16 cellular contexts compared by ENCODE assay signal in the genomic region with DNA sequence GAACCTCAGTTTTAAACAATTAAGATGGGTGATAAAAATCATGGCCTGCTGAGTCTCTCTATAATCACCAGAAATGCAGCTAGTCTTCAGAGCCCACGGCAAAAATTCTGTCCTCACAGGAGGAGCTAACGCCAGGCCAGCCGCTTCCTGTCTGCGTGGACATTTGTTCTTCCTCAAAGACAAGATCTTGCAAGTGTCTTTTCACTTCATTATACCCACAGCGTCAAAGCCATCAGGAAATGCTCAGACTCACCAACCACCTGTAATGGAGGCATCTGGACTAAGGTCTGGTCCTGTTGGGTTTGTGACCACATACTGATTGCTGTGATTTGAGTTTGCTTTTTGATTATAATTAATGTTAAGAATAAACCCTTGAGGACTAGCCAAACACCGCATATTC.
DNase-seq lines count a peak whose midpoint lies in the region; ATAC-seq and TF ChIP-seq lines count a peak whose summit lies in the region.
"Had no signal": no experiment of that assay in that cellular context is flagged by ENCODE, and none has a peak within 500 bp of the region (broad histone marks: within the 10 kb centered on the region; RNA-seq: fewer than 3 reads in every experiment).

No MANE protein-coding gene starts in this region.

- 0 out of 2 replicates have a peak, but pooled peaks cover 3% of the 10 kb centered on the region for H3K9me2 ChIP-seq in SK-N-SH

- H2BK120ac ChIP-seq in mesendoderm (ENCODE audit: low read depth, low read length) = no peak overlapping the region

- H3K27ac ChIP-seq in heart right ventricle (no peak overlapping the region), SK-N-SH (ENCODE audit: low read depth in 2 of 2, low read length in 1 of 2) (peak overlapping the region in 1 of 2 experiments; percentile 2; a peak in 1 of 4 replicates), mesendoderm (ENCODE audit: low read depth, low read length) (no peak overlapping the region)
- H3K27ac ChIP-seq: BLaER1 treated with 17β-estradiol and CSF1 and Interleukin-3, amounts not matched to agents 10 nM and 100 nM; HL-60 had no signal

- TF ChIP-seq CTCF in heart right ventricle (IDR thresholded peaks at IDR 0.05) = no peak
- no peak for TF ChIP-seq CTCF in SK-N-SH (IDR thresholded peaks at IDR 0.05)

- H3K79me1 ChIP-seq in mesendoderm (ENCODE audit: low read length) = no peaks in the 10 kb centered on the region

- H3K4ac ChIP-seq in mesendoderm (ENCODE audit: low read depth, low read length) = no peak overlapping the region

- intact Hi-C loops in Right ventricle myocardium superior (cut with DNase I) (no loop called here), heart right ventricle (cut with DNase I) (no loop called here)

- H3K9ac ChIP-seq in SK-N-SH (no peak overlapping the region), mesendoderm (ENCODE audit: low read length) (no peak overlapping the region)
- H3K9ac ChIP-seq: BLaER1 treated with 17β-estradiol and CSF1 and Interleukin-3, amounts not matched to agents 10 nM and 100 nM had no signal

- H2BK15ac ChIP-seq in mesendoderm (replicated peaks; ENCODE audit: low read depth) = no peak overlapping the region

- POLR2A ChIA-PET in SK-N-SH (lab: Yijun Ruan, JAX) = interaction anchor here (0.6 kb wide), 1 partner anchor 946 kb away, joined by 3 read pairs; no protein-coding TSS in a partner anchor

- CTCF ChIA-PET in SK-N-SH (lab: Yijun Ruan, JAX) = no interaction called here

- 51 to 55% methylated on average over 6 of the region's 6 CpGs for WGBS in heart right ventricle, 2 donors
- 18% methylated on average over 6 of the region's 6 CpGs for WGBS in SK-N-SH (ENCODE audit: low lambda C conversion rate)
- no CpG with 5 or more reads among the region's 6 CpGs for WGBS in mesendoderm (ENCODE audit: extremely low coverage, insufficient coverage, low lambda C conversion rate)

- H4K5ac ChIP-seq in mesendoderm (ENCODE audit: low read length) = no peak overlapping the region

- H4K8ac ChIP-seq in mesendoderm (ENCODE audit: low read depth, low read length) = no peak overlapping the region

- peaks cover 0 to 30% (median 0%) of the 10 kb centered on the region in 11 donors for H3K9me3 ChIP-seq in heart right ventricle
- no peaks in the 10 kb centered on the region for H3K9me3 ChIP-seq in SK-N-SH

- no peak overlapping the region for H2AFZ ChIP-seq in SK-N-SH (ENCODE audit: low read depth)

- H3K79me2 ChIP-seq in SK-N-SH (ENCODE audit: insufficient read depth) = no peaks in the 10 kb centered on the region
- H3K79me2 ChIP-seq in mesendoderm (ENCODE audit: control insufficient read depth, insufficient read depth, low read length) = no peaks in the 10 kb centered on the region

- no peak overlapping the region for H2BK5ac ChIP-seq in mesendoderm (ENCODE audit: low read length)

- H3K23ac ChIP-seq in mesendoderm (ENCODE audit: low read length) = no peak overlapping the region

- TF ChIP-seq EP300 in SK-N-SH (IDR thresholded peaks at IDR 0.05; ENCODE audit: borderline replicate concordance in 1 of 2, low read depth in 1 of 2, low read length in 1 of 2) = peak in 1 of 2 experiments; percentile 93; a peak in 2 of 4 replicates

- H3K18ac ChIP-seq in mesendoderm (ENCODE audit: low read length) = no peak overlapping the region

- TF ChIP-seq RAD21 in SK-N-SH (IDR thresholded peaks at IDR 0.05; ENCODE audit: low read length) = peak; percentile 20; the same call in 1 of the 2 replicates

- H3K4me2 ChIP-seq in SK-N-SH (no peak overlapping the region), mesendoderm (ENCODE audit: low read length) (no peak overlapping the region)
- H3K4me2 ChIP-seq: BLaER1 treated with 17β-estradiol and CSF1 and Interleukin-3, amounts not matched to agents 10 nM and 100 nM had no signal

- peaks cover 0 to 4% (median 0%) of the 10 kb centered on the region in 9 donors for H3K4me1 ChIP-seq in heart right ventricle
- H3K4me1 ChIP-seq in SK-N-SH (ENCODE audit: control insufficient read depth in 1 of 2, insufficient read depth in 2 of 2, low read depth in 1 of 2, low read length in 1 of 2) = peaks cover 0 to 6% of the 10 kb centered on the region in 2 experiments; a peak in 2 of 4 replicates
- no peaks in the 10 kb centered on the region for H3K4me1 ChIP-seq in mesendoderm (ENCODE audit: control insufficient read depth, low read depth, low read length)

- no peaks in the 10 kb centered on the region for H4K20me1 ChIP-seq in SK-N-SH (ENCODE audit: insufficient read depth)
- H4K20me1 ChIP-seq: BLaER1 treated with 17β-estradiol and CSF1 and Interleukin-3, amounts not matched to agents 10 nM and 100 nM had no signal

- DNase-seq in Right ventricle myocardium superior = peak; percentile 34
- no peak for DNase-seq in heart right ventricle
- DNase-seq in SK-N-SH = peak; percentile 37
- DNase-seq in mesendoderm = peak; percentile 23
- DNase-seq in NOMO-1 treated with DMSO at 0.1 percent for 48 hours (lab: John Stamatoyannopoulos, UW; ENCODE audit: unreplicated experiment) = no peak
- DNase-seq: 8988T; AML-193; Calu3; CD4-positive, CD25-positive, alpha-beta regulatory T cell; DMS79 treated with DMSO at 0.1 percent for 48 hours; EL had no signal

- no peak overlapping the region for H3K4me3 ChIP-seq in heart right ventricle
- no peak overlapping the region for H3K4me3 ChIP-seq in SK-N-SH (ENCODE audit: low read depth in 2 of 2, low read length in 1 of 2)
- no peak overlapping the region for H3K4me3 ChIP-seq in mesendoderm (ENCODE audit: low read length)
- H3K4me3 ChIP-seq: BLaER1 treated with 17β-estradiol and CSF1 and Interleukin-3, amounts not matched to agents 10 nM and 100 nM had no signal

- H3F3A ChIP-seq in SK-N-SH (replicated peaks; ENCODE audit: insufficient read depth) = no peaks in the 10 kb centered on the region

- H3K36me3 ChIP-seq in heart right ventricle = no peaks in the 10 kb centered on the region
- no peaks in the 10 kb centered on the region for H3K36me3 ChIP-seq in SK-N-SH (replicated peaks in 1 of 2; ENCODE audit: control insufficient read depth in 1 of 2, insufficient read depth in 2 of 2, low read length in 1 of 2)
- no peaks in the 10 kb centered on the region for H3K36me3 ChIP-seq in mesendoderm (ENCODE audit: control insufficient read depth, insufficient read depth, low read length)
- H3K36me3 ChIP-seq: BLaER1 treated with 17β-estradiol and CSF1 and Interleukin-3, amounts not matched to agents 10 nM and 100 nM had no signal

- H3K27me3 ChIP-seq in heart right ventricle (no peaks in the 10 kb centered on the region), SK-N-SH (ENCODE audit: insufficient read depth) (no peaks in the 10 kb centered on the region), mesendoderm (ENCODE audit: insufficient read depth, low read length, poor library complexity) (no peaks in the 10 kb centered on the region)
- H3K27me3 ChIP-seq: BLaER1 treated with 17β-estradiol and CSF1 and Interleukin-3, amounts not matched to agents 10 nM and 100 nM had no signal

- no peak overlapping the region for H3K56ac ChIP-seq in mesendoderm (ENCODE audit: low read length)

- no peak overlapping the region for H2AK5ac ChIP-seq in mesendoderm (ENCODE audit: low read length)

- ATAC-seq in Right ventricle myocardium superior (ENCODE audit: poor library complexity) = no peak
- no peak for ATAC-seq in heart right ventricle
- no peak for ATAC-seq in GM19397 (IDR thresholded peaks at IDR 0.05; ENCODE audit: unreplicated experiment)
- no peak for ATAC-seq in GM18870 (IDR thresholded peaks at IDR 0.05; ENCODE audit: unreplicated experiment)
- ATAC-seq: HCT116 had no signal

TF ChIP-seq in SK-N-SH, 30 proteins besides CTCF, POLR2A, EP300 and RAD21 (continues in another document):
- TF ChIP-seq POLR2AphosphoS5 (IDR thresholded peaks at IDR 0.05; ENCODE audit: low read depth, low read length) = no peak
- TF ChIP-seq TCF12 (IDR thresholded peaks at IDR 0.05) = peak; percentile 49; the same call in 1 of the 2 replicates
- TF ChIP-seq, protein P1, sequence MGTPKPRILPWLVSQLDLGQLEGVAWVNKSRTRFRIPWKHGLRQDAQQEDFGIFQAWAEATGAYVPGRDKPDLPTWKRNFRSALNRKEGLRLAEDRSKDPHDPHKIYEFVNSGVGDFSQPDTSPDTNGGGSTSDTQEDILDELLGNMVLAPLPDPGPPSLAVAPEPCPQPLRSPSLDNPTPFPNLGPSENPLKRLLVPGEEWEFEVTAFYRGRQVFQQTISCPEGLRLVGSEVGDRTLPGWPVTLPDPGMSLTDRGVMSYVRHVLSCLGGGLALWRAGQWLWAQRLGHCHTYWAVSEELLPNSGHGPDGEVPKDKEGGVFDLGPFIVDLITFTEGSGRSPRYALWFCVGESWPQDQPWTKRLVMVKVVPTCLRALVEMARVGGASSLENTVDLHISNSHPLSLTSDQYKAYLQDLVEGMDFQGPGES (IDR thresholded peaks at IDR 0.05; ENCODE audit: low read depth, low read length) = no peak
- TF ChIP-seq TEAD4 (IDR thresholded peaks at IDR 0.05; ENCODE audit: borderline replicate concordance, insufficient read depth) = 0 out of 2 replicates have a peak, but pooled peaks have one; percentile 25
- no peak for TF ChIP-seq GABPA (IDR thresholded peaks at IDR 0.05; ENCODE audit: low read depth)
- no peak for TF ChIP-seq JUND (IDR thresholded peaks at IDR 0.05)
- TF ChIP-seq, protein P2, sequence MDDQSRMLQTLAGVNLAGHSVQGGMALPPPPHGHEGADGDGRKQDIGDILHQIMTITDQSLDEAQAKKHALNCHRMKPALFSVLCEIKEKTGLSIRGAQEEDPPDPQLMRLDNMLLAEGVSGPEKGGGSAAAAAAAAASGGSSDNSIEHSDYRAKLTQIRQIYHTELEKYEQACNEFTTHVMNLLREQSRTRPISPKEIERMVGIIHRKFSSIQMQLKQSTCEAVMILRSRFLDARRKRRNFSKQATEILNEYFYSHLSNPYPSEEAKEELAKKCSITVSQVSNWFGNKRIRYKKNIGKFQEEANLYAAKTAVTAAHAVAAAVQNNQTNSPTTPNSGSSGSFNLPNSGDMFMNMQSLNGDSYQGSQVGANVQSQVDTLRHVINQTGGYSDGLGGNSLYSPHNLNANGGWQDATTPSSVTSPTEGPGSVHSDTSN (IDR thresholded peaks at IDR 0.05) = no peak
- TF ChIP-seq, protein P3, sequence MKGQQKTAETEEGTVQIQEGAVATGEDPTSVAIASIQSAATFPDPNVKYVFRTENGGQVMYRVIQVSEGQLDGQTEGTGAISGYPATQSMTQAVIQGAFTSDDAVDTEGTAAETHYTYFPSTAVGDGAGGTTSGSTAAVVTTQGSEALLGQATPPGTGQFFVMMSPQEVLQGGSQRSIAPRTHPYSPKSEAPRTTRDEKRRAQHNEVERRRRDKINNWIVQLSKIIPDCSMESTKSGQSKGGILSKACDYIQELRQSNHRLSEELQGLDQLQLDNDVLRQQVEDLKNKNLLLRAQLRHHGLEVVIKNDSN (IDR thresholded peaks at IDR 0.05; ENCODE audit: borderline replicate concordance, low read depth) = no peak
- TF ChIP-seq, protein P4, sequence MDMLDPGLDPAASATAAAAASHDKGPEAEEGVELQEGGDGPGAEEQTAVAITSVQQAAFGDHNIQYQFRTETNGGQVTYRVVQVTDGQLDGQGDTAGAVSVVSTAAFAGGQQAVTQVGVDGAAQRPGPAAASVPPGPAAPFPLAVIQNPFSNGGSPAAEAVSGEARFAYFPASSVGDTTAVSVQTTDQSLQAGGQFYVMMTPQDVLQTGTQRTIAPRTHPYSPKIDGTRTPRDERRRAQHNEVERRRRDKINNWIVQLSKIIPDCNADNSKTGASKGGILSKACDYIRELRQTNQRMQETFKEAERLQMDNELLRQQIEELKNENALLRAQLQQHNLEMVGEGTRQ (IDR thresholded peaks at IDR 0.05; ENCODE audit: borderline replicate concordance, low read depth, low read length) = no peak

Comparison
In these comparisons a context has a peak if more than half of its experiments do, and no peak if none do; other contexts are left out.
1. DNase-seq: peak in Right ventricle myocardium superior (single experiment), SK-N-SH (single experiment) and mesendoderm (single experiment); none in heart right ventricle (0 of 2) and NOMO-1 treated with DMSO at 0.1 percent for 48 hours (single experiment).